ENCODE assay signal across 1 cellular context in the genomic region with DNA sequence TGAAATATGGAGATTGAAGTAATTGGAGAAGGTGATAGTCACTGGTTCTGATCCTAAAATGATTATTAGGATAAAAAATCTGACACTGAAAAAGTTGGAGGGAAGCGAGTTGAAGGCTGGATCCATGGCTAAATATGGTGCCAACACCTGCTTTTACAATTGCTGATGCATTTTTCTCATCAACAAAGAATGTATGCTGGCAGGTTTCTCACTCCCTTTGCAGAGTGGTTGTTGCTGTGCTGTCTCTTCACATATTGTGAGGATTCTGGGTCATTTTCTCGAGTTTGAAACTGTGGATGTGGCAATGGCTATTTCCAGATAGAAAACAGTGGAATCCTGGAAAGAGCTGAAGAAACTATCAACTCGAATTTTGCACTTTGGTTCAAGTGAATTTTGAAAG.
TF ChIP-seq lines count a peak whose summit lies in the region.

No MANE protein-coding gene starts in this region.

TF ChIP-seq in HepG2, 621 proteins besides CTCF, POLR2A, EP300 and RAD21:
- TF ChIP-seq, protein P1, sequence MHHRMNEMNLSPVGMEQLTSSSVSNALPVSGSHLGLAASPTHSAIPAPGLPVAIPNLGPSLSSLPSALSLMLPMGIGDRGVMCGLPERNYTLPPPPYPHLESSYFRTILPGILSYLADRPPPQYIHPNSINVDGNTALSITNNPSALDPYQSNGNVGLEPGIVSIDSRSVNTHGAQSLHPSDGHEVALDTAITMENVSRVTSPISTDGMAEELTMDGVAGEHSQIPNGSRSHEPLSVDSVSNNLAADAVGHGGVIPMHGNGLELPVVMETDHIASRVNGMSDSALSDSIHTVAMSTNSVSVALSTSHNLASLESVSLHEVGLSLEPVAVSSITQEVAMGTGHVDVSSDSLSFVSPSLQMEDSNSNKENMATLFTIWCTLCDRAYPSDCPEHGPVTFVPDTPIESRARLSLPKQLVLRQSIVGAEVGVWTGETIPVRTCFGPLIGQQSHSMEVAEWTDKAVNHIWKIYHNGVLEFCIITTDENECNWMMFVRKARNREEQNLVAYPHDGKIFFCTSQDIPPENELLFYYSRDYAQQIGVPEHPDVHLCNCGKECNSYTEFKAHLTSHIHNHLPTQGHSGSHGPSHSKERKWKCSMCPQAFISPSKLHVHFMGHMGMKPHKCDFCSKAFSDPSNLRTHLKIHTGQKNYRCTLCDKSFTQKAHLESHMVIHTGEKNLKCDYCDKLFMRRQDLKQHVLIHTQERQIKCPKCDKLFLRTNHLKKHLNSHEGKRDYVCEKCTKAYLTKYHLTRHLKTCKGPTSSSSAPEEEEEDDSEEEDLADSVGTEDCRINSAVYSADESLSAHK (CRISPR knock-in tag; IDR thresholded peaks at IDR 0.05; ENCODE audit: borderline replicate concordance) = no peak
- TF ChIP-seq RXRB (CRISPR knock-in tag; IDR thresholded peaks at IDR 0.05; ENCODE audit: borderline replicate concordance) = no peak
- no peak for TF ChIP-seq KLF16 (CRISPR knock-in tag; IDR thresholded peaks at IDR 0.05)
- no peak for TF ChIP-seq MEIS1 (CRISPR knock-in tag; IDR thresholded peaks at IDR 0.05; ENCODE audit: borderline replicate concordance)
- no peak for TF ChIP-seq ZNF143 (CRISPR knock-in tag; IDR thresholded peaks at IDR 0.05)
- no peak for TF ChIP-seq ZNF781 (CRISPR knock-in tag; IDR thresholded peaks at IDR 0.05; ENCODE audit: borderline replicate concordance, not compliant biosample characterization)
- no peak for TF ChIP-seq SRSF4 (IDR thresholded peaks at IDR 0.05; ENCODE audit: low read depth, low read length, poor library complexity, severe bottlenecking)
- TF ChIP-seq, protein P2, sequence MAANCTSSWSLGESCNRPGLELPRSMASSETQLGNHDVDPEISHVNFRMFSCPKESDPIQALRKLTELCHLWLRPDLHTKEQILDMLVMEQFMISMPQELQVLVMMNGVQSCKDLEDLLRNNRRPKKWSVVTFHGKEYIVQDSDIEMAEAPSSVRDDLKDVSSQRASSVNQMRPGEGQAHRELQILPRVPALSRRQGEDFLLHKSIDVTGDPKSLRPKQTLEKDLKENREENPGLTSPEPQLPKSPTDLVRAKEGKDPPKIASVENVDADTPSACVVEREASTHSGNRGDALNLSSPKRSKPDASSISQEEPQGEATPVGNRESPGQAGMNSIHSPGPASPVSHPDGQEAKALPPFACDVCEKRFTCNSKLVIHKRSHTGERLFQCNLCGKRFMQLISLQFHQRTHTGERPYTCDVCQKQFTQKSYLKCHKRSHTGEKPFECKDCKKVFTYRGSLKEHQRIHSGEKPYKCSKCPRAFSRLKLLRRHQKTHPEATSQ (CRISPR knock-in tag; IDR thresholded peaks at IDR 0.05; ENCODE audit: borderline replicate concordance) = no peak
- no peak for TF ChIP-seq ZIK1 (CRISPR knock-in tag; IDR thresholded peaks at IDR 0.05; ENCODE audit: borderline replicate concordance, low read depth)
- TF ChIP-seq, protein P3, sequence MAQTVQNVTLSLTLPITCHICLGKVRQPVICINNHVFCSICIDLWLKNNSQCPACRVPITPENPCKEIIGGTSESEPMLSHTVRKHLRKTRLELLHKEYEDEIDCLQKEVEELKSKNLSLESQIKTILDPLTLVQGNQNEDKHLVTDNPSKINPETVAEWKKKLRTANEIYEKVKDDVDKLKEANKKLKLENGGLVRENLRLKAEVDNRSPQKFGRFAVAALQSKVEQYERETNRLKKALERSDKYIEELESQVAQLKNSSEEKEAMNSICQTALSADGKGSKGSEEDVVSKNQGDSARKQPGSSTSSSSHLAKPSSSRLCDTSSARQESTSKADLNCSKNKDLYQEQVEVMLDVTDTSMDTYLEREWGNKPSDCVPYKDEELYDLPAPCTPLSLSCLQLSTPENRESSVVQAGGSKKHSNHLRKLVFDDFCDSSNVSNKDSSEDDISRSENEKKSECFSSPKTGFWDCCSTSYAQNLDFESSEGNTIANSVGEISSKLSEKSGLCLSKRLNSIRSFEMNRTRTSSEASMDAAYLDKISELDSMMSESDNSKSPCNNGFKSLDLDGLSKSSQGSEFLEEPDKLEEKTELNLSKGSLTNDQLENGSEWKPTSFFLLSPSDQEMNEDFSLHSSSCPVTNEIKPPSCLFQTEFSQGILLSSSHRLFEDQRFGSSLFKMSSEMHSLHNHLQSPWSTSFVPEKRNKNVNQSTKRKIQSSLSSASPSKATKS (CRISPR knock-in tag; IDR thresholded peaks at IDR 0.05) = no peak
- no peak for TF ChIP-seq ZNF557 (CRISPR knock-in tag; IDR thresholded peaks at IDR 0.05)
- no peak for TF ChIP-seq TRIM24 (CRISPR knock-in tag; IDR thresholded peaks at IDR 0.05)
- TF ChIP-seq, protein P4, sequence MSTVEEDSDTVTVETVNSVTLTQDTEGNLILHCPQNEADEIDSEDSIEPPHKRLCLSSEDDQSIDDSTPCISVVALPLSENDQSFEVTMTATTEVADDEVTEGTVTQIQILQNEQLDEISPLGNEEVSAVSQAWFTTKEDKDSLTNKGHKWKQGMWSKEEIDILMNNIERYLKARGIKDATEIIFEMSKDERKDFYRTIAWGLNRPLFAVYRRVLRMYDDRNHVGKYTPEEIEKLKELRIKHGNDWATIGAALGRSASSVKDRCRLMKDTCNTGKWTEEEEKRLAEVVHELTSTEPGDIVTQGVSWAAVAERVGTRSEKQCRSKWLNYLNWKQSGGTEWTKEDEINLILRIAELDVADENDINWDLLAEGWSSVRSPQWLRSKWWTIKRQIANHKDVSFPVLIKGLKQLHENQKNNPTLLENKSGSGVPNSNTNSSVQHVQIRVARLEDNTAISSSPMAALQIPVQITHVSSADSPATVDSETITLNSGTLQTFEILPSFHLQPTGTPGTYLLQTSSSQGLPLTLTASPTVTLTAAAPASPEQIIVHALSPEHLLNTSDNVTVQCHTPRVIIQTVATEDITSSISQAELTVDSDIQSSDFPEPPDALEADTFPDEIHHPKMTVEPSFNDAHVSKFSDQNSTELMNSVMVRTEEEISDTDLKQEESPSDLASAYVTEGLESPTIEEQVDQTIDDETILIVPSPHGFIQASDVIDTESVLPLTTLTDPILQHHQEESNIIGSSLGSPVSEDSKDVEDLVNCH (CRISPR knock-in tag; IDR thresholded peaks at IDR 0.05) = no peak
- TF ChIP-seq, protein P5, sequence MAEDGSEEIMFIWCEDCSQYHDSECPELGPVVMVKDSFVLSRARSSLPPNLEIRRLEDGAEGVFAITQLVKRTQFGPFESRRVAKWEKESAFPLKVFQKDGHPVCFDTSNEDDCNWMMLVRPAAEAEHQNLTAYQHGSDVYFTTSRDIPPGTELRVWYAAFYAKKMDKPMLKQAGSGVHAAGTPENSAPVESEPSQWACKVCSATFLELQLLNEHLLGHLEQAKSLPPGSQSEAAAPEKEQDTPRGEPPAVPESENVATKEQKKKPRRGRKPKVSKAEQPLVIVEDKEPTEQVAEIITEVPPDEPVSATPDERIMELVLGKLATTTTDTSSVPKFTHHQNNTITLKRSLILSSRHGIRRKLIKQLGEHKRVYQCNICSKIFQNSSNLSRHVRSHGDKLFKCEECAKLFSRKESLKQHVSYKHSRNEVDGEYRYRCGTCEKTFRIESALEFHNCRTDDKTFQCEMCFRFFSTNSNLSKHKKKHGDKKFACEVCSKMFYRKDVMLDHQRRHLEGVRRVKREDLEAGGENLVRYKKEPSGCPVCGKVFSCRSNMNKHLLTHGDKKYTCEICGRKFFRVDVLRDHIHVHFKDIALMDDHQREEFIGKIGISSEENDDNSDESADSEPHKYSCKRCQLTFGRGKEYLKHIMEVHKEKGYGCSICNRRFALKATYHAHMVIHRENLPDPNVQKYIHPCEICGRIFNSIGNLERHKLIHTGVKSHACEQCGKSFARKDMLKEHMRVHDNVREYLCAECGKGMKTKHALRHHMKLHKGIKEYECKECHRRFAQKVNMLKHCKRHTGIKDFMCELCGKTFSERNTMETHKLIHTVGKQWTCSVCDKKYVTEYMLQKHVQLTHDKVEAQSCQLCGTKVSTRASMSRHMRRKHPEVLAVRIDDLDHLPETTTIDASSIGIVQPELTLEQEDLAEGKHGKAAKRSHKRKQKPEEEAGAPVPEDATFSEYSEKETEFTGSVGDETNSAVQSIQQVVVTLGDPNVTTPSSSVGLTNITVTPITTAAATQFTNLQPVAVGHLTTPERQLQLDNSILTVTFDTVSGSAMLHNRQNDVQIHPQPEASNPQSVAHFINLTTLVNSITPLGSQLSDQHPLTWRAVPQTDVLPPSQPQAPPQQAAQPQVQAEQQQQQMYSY (CRISPR knock-in tag; IDR thresholded peaks at IDR 0.05) = no peak
- no peak for TF ChIP-seq ZNF160 (CRISPR knock-in tag; IDR thresholded peaks at IDR 0.05)
- no peak for TF ChIP-seq NFIC (IDR thresholded peaks at IDR 0.05; ENCODE audit: low read length)
- TF ChIP-seq, protein P6, sequence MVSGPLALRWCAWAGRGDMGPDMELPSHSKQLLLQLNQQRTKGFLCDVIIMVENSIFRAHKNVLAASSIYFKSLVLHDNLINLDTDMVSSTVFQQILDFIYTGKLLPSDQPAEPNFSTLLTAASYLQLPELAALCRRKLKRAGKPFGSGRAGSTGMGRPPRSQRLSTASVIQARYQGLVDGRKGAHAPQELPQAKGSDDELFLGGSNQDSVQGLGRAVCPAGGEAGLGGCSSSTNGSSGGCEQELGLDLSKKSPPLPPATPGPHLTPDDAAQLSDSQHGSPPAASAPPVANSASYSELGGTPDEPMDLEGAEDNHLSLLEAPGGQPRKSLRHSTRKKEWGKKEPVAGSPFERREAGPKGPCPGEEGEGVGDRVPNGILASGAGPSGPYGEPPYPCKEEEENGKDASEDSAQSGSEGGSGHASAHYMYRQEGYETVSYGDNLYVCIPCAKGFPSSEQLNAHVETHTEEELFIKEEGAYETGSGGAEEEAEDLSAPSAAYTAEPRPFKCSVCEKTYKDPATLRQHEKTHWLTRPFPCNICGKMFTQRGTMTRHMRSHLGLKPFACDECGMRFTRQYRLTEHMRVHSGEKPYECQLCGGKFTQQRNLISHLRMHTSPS (CRISPR knock-in tag; IDR thresholded peaks at IDR 0.05; ENCODE audit: low read depth) = no peak
- TF ChIP-seq NCOA2 (CRISPR knock-in tag; IDR thresholded peaks at IDR 0.05) = no peak
- no peak for TF ChIP-seq ZNF772 (CRISPR knock-in tag; IDR thresholded peaks at IDR 0.05)
